10 cellular contexts compared by ENCODE assay signal in the genomic region with DNA sequence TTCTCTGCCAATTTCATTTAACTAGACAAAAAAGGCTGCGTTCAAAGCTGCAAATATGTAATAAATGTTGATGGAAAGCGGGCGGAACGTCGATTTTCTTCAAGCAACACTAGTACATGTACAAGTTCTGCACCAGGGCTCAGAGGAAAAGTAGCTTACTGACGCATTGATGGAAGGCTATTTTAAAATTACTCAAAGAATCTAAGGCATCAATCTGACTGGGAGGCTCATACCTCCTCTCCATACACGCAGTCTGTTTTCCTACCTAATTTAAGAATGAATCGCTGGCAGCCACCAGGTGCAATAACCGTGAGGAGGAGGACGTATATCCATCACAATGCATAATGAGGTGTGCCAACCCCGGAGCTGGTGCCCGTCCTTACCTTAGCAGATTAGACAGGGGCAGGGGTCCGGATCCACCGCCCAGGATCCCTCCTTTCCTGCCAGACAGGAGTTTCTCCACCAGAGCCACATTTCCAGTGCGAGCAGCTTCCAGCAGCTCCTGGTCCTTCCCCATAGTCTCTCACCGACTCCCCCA. TPM values are rescaled to one million over a fixed set of nuclear protein-coding genes. Genes with fewer than 3 reads are reported as not detected.
DNase-seq lines count a peak whose midpoint lies in the region; ATAC-seq, FAIRE-seq and TF ChIP-seq lines count a peak whose summit lies in the region.
"Had no signal": no experiment of that assay in that cellular context is flagged by ENCODE, and none has a peak within 500 bp of the region (broad histone marks: within the 10 kb centered on the region; RNA-seq: fewer than 3 reads in every experiment).

No MANE protein-coding gene starts in this region.

- H3K27ac ChIP-seq in iPS-18a (ENCODE audit: low read length) = no peak overlapping the region
- H3K27ac ChIP-seq: SJSA1 had no signal

- CTCF ChIA-PET in activated CD4-positive, alpha-beta T cell treated with anti-CD3 and anti-CD28 coated beads, Interleukin-2, amount 10 ng/mL, durations not matched to agents 7 days and 5 days (lab: Charles Lee) = interaction anchor here (0.5 to 1.7 kb wide), 2 partner anchors 11 to 315 kb away, joined by 3 read pairs; no protein-coding TSS in a partner anchor
- CTCF ChIA-PET in activated B cell treated with CpG ODN at 0.5 μM for 24 hours (lab: Charles Lee) = no interaction called here

- intact Hi-C loops in activated B cell treated with CpG ODN at 0.5 μM for 24 hours (cut with micrococcal nuclease) = no loop called here

- no peaks in the 10 kb centered on the region for H3K9me3 Mint-ChIP-seq in activated CD4-positive, alpha-beta T cell treated with anti-CD3 and anti-CD28 coated beads, Interleukin-2, amount 10 ng/mL, durations not matched to agents 7 days and 5 days
- H3K9me3 Mint-ChIP-seq in activated B cell treated with CpG ODN at 0.5 μM for 24 hours = no peaks in the 10 kb centered on the region
- H3K9me3 Mint-ChIP-seq in stimulated activated memory B cell treated with anti-CD40 and anti-IgM and Interleukin-4, amounts not matched to agents 10 μg/mL and 1 μg/mL and 100 μg/mL, for 72 hours = no peaks in the 10 kb centered on the region

- no peak for ATAC-seq in activated B cell treated with CpG ODN at 0.5 μM for 24 hours (ENCODE audit: low read depth)
- ATAC-seq in stimulated activated memory B cell treated with anti-CD40 and anti-IgM and Interleukin-4, amounts not matched to agents 10 μg/mL and 1 μg/mL and 100 μg/mL, for 72 hours = no peak

- H3K9ac ChIP-seq in iPS-18a (ENCODE audit: low read length) = no peak overlapping the region

- H3K4me3 ChIP-seq in iPS-18a (ENCODE audit: low read length) = peak overlapping the region; percentile 70

- H3K4me3 Mint-ChIP-seq in activated CD4-positive, alpha-beta T cell treated with anti-CD3 and anti-CD28 coated beads, Interleukin-2, amount 10 ng/mL, durations not matched to agents 7 days and 5 days = peak overlapping the region; percentile 61
- peak overlapping the region; percentile 68 for H3K4me3 Mint-ChIP-seq in activated B cell treated with CpG ODN at 0.5 μM for 24 hours
- H3K4me3 Mint-ChIP-seq in stimulated activated memory B cell treated with anti-CD40 and anti-IgM and Interleukin-4, amounts not matched to agents 10 μg/mL and 1 μg/mL and 100 μg/mL, for 72 hours = peak overlapping the region; percentile 80

- peaks cover 8% of the 10 kb centered on the region for H3K4me1 ChIP-seq in iPS-18a (ENCODE audit: control insufficient read depth, low read depth, low read length)

- H3K27ac Mint-ChIP-seq in activated CD4-positive, alpha-beta T cell treated with anti-CD3 and anti-CD28 coated beads, Interleukin-2, amount 10 ng/mL, durations not matched to agents 7 days and 5 days = no peak overlapping the region
- no peak overlapping the region for H3K27ac Mint-ChIP-seq in activated B cell treated with CpG ODN at 0.5 μM for 24 hours
- no peak overlapping the region for H3K27ac Mint-ChIP-seq in stimulated activated memory B cell treated with anti-CD40 and anti-IgM and Interleukin-4, amounts not matched to agents 10 μg/mL and 1 μg/mL and 100 μg/mL, for 72 hours

- FAIRE-seq in GM19239 (lab: Jason Lieb, UNC) = no peak

- no peak for DNase-seq in activated CD4-positive, alpha-beta T cell treated with anti-CD3 and anti-CD28 coated beads, Interleukin-2, amount 10 ng/mL, durations not matched to agents 7 days and 5 days
- no peak for DNase-seq in activated CD4-positive, alpha-beta T cell treated with anti-CD3 and anti-CD28 coated beads, Interleukin-2, amount 50 U/mL, for 4 hours
- no peak for DNase-seq in activated B cell treated with CpG ODN at 0.5 μM for 24 hours
- DNase-seq in dermis blood vessel endothelial cell = no peak
- no peak for DNase-seq in GM19239 (ENCODE audit: insufficient read length, low spot score)
- no peak for DNase-seq in epidermal melanocyte (ENCODE audit: insufficient read length, low spot score)
- DNase-seq: DND-41 had no signal

- no peaks in the 10 kb centered on the region for H3K36me3 Mint-ChIP-seq in activated CD4-positive, alpha-beta T cell treated with anti-CD3 and anti-CD28 coated beads, Interleukin-2, amount 10 ng/mL, durations not matched to agents 7 days and 5 days (ENCODE audit: low read depth)
- H3K36me3 Mint-ChIP-seq in activated B cell treated with CpG ODN at 0.5 μM for 24 hours (ENCODE audit: low read depth) = no peaks in the 10 kb centered on the region
- no peaks in the 10 kb centered on the region for H3K36me3 Mint-ChIP-seq in stimulated activated memory B cell treated with anti-CD40 and anti-IgM and Interleukin-4, amounts not matched to agents 10 μg/mL and 1 μg/mL and 100 μg/mL, for 72 hours

- H3K9me3 ChIP-seq in iPS-18a (ENCODE audit: control insufficient read depth, low read depth, low read length) = no peaks in the 10 kb centered on the region
- H3K9me3 ChIP-seq: SJSA1 had no signal

- peaks cover 35% of the 10 kb centered on the region for H3K27me3 ChIP-seq in iPS-18a (ENCODE audit: control insufficient read depth, insufficient read depth, low read length)

- no peaks in the 10 kb centered on the region for H3K36me3 ChIP-seq in iPS-18a (ENCODE audit: control insufficient read depth, low read depth, low read length)
- H3K36me3 ChIP-seq: SJSA1 had no signal

- peaks cover 13% of the 10 kb centered on the region for H3K4me1 Mint-ChIP-seq in activated CD4-positive, alpha-beta T cell treated with anti-CD3 and anti-CD28 coated beads, Interleukin-2, amount 10 ng/mL, durations not matched to agents 7 days and 5 days
- H3K4me1 Mint-ChIP-seq in activated B cell treated with CpG ODN at 0.5 μM for 24 hours = peaks cover 16% of the 10 kb centered on the region
- H3K4me1 Mint-ChIP-seq in stimulated activated memory B cell treated with anti-CD40 and anti-IgM and Interleukin-4, amounts not matched to agents 10 μg/mL and 1 μg/mL and 100 μg/mL, for 72 hours = peaks cover 8% of the 10 kb centered on the region

- no peak for TF ChIP-seq CTCF in activated B cell treated with CpG ODN at 0.5 μM for 24 hours (IDR thresholded peaks at IDR 0.05)

- POLR2A ChIA-PET in activated CD4-positive, alpha-beta T cell treated with anti-CD3 and anti-CD28 coated beads, Interleukin-2, amount 10 ng/mL, durations not matched to agents 7 days and 5 days (lab: Charles Lee) = no interaction called here
- POLR2A ChIA-PET in activated B cell treated with CpG ODN at 0.5 μM for 24 hours (lab: Charles Lee) = no interaction called here

- peaks cover 52% of the 10 kb centered on the region for H3K27me3 Mint-ChIP-seq in activated CD4-positive, alpha-beta T cell treated with anti-CD3 and anti-CD28 coated beads, Interleukin-2, amount 10 ng/mL, durations not matched to agents 7 days and 5 days
- H3K27me3 Mint-ChIP-seq in activated B cell treated with CpG ODN at 0.5 μM for 24 hours = peaks cover 44% of the 10 kb centered on the region
- H3K27me3 Mint-ChIP-seq in stimulated activated memory B cell treated with anti-CD40 and anti-IgM and Interleukin-4, amounts not matched to agents 10 μg/mL and 1 μg/mL and 100 μg/mL, for 72 hours = peaks cover 44% of the 10 kb centered on the region

RNA-seq across cellular contexts. Expression of gene ANKS1B, which starts 0.9 kb away (rescaled TPM):
- under 1 TPM; 0.17 to 0.25 TPM for total RNA-seq in activated CD4-positive, alpha-beta T cell treated with anti-CD3 and anti-CD28 coated beads, Interleukin-2, amount 10 ng/mL, durations not matched to agents 7 days and 5 days
- total RNA-seq in activated B cell treated with CpG ODN at 0.5 μM for 24 hours (not detected in 2 replicates), dermis blood vessel endothelial cell (not detected in 2 replicates)
- total RNA-seq: SJSA1 had no signal
